In genomic region chr14:69708586-69709169, GRCh38 we compare ENCODE assay signal across 8 cellular contexts.
DNase-seq lines count a peak whose midpoint lies in the region; ATAC-seq and TF ChIP-seq lines count a peak whose summit lies in the region.

No MANE protein-coding gene starts in this region.

- peak; percentile 39 for DNase-seq in COLO668 (lab: John Stamatoyannopoulos, UW; ENCODE audit: unreplicated experiment)
- DNase-seq in HuH-7.5 (ENCODE audit: low spot score): peak; percentile 45
- DNase-seq in activated CD4-positive, alpha-beta T cell treated with anti-CD3 and anti-CD28 coated beads for 4 hours: peak; percentile 19 to 25
- peak; percentile 28 for DNase-seq in iris pigment epithelial cell (ENCODE audit: low read depth)
- DNase-seq in GM20000 (ENCODE audit: low spot score): no peak
- no peak for DNase-seq in SKM-1 (lab: John Stamatoyannopoulos, UW; ENCODE audit: unreplicated experiment)
- DNase-seq in epidermal melanocyte (ENCODE audit: insufficient read length, low spot score): no peak

- TF ChIP-seq CTCF in GM20000 (IDR thresholded peaks at IDR 0.05; ENCODE audit: extremely low read depth, missing control alignments): no peak

- ATAC-seq in HG02885 (IDR thresholded peaks at IDR 0.05; ENCODE audit: poor library complexity, unreplicated experiment): no peak

Comparison
In these comparisons a context has a peak if more than half of its experiments do, and no peak if none do; other contexts are left out.
1. DNase-seq: peak in COLO668 (single experiment), HuH-7.5 (single experiment), activated CD4-positive, alpha-beta T cell treated with anti-CD3 and anti-CD28 coated beads for 4 hours (2 of 2) and iris pigment epithelial cell (single experiment); none in GM20000 (single experiment), SKM-1 (single experiment) and epidermal melanocyte (single experiment).